In genomic region chr5:39948867-39949468, GRCh38 we compare ENCODE assay signal across 8 cellular contexts.
A peak's percentile ranks its signal among the peaks of the same experiment; 100 is the strongest.
DNase-seq lines count a peak whose midpoint lies in the region; ATAC-seq and TF ChIP-seq lines count a peak whose summit lies in the region.

No MANE protein-coding gene starts in this region.

- H3K4me1 ChIP-seq in CD4-positive, CD25-positive, alpha-beta regulatory T cell (ENCODE audit: control insufficient read depth, insufficient read depth, low read length, poor library complexity, severe bottlenecking): no peaks in the 10 kb centered on the region
- no peaks in the 10 kb centered on the region for H3K4me1 ChIP-seq in testis

- peak; percentile 44 to 80 (median 61) for DNase-seq in CD4-positive, CD25-positive, alpha-beta regulatory T cell
- DNase-seq in NCI-H82 (lab: John Stamatoyannopoulos, UW) (peak; percentile 84), epithelial cell of prostate (ENCODE audit: low read depth, low spot score) (peak; percentile 18), testis (peak; percentile 83)
- peak; percentile 77 for DNase-seq in activated CD8-positive, alpha-beta T cell treated with anti-CD3 and anti-CD28 coated beads, Interleukin-2, amount 10 ng/mL, durations not matched to agents 7 days and 5 days
- peak; percentile 70 for DNase-seq in natural killer cell treated with Interleukin-12 subunit alpha and Interleukin-12 subunit beta and Interleukin-15 and Interleukin-18, amount 100 ng/mL, for 72 hours (ENCODE audit: low spot score)

- intact Hi-C loops in testis (cut with DNase I; ENCODE audit: low total_unique reads): no loop called here

- H3K27me3 ChIP-seq in CD4-positive, CD25-positive, alpha-beta regulatory T cell (ENCODE audit: control insufficient read depth, insufficient read depth, low read length): no peaks in the 10 kb centered on the region
- no peaks in the 10 kb centered on the region for H3K27me3 ChIP-seq in testis

- peaks cover 0 to 2% (median 1%) of the 10 kb centered on the region in 4 donors for H3K4me1 Mint-ChIP-seq in CD4-positive, CD25-positive, alpha-beta regulatory T cell
- peaks cover 2% of the 10 kb centered on the region for H3K4me1 Mint-ChIP-seq in activated CD8-positive, alpha-beta T cell treated with anti-CD3 and anti-CD28 coated beads, Interleukin-2, amount 10 ng/mL, durations not matched to agents 7 days and 5 days (ENCODE audit: low read depth)
- H3K4me1 Mint-ChIP-seq in natural killer cell treated with Interleukin-12 subunit alpha and Interleukin-12 subunit beta and Interleukin-15 and Interleukin-18, amount 100 ng/mL, for 72 hours (ENCODE audit: low read depth in 2 of 2): peaks cover 4 to 14% of the 10 kb centered on the region in 2 donors

- H3K27me3 Mint-ChIP-seq in CD4-positive, CD25-positive, alpha-beta regulatory T cell: peaks cover 6% of the 10 kb centered on the region
- peaks cover 2% of the 10 kb centered on the region for H3K27me3 Mint-ChIP-seq in activated CD8-positive, alpha-beta T cell treated with anti-CD3 and anti-CD28 coated beads, Interleukin-2, amount 10 ng/mL, durations not matched to agents 7 days and 5 days (ENCODE audit: low read depth)
- peaks cover under 1 to 5% of the 10 kb centered on the region in 2 donors for H3K27me3 Mint-ChIP-seq in natural killer cell treated with Interleukin-12 subunit alpha and Interleukin-12 subunit beta and Interleukin-15 and Interleukin-18, amount 100 ng/mL, for 72 hours

- H3K27ac ChIP-seq in CD4-positive, CD25-positive, alpha-beta regulatory T cell (ENCODE audit: insufficient read depth, low read length, poor library complexity, severe bottlenecking): no peak overlapping the region
- H3K27ac ChIP-seq in epithelial cell of prostate (no peak overlapping the region), testis (no peak overlapping the region)

- H3K36me3 Mint-ChIP-seq in CD4-positive, CD25-positive, alpha-beta regulatory T cell: no peaks in the 10 kb centered on the region
- H3K36me3 Mint-ChIP-seq in activated CD8-positive, alpha-beta T cell treated with anti-CD3 and anti-CD28 coated beads, Interleukin-2, amount 10 ng/mL, durations not matched to agents 7 days and 5 days (ENCODE audit: low read depth): no peaks in the 10 kb centered on the region
- H3K36me3 Mint-ChIP-seq in natural killer cell treated with Interleukin-12 subunit alpha and Interleukin-12 subunit beta and Interleukin-15 and Interleukin-18, amount 100 ng/mL, for 72 hours: peaks cover 9% of the 10 kb centered on the region

- H3K27ac Mint-ChIP-seq in CD4-positive, CD25-positive, alpha-beta regulatory T cell: no peak overlapping the region
- no peak overlapping the region for H3K27ac Mint-ChIP-seq in activated CD8-positive, alpha-beta T cell treated with anti-CD3 and anti-CD28 coated beads, Interleukin-2, amount 10 ng/mL, durations not matched to agents 7 days and 5 days
- peak overlapping the region in 1 of 2 donors; percentile 27 for H3K27ac Mint-ChIP-seq in natural killer cell treated with Interleukin-12 subunit alpha and Interleukin-12 subunit beta and Interleukin-15 and Interleukin-18, amount 100 ng/mL, for 72 hours

- H3K4me3 ChIP-seq in CD4-positive, CD25-positive, alpha-beta regulatory T cell (ENCODE audit: low read depth, low read length): no peak overlapping the region
- H3K4me3 ChIP-seq in testis: no peak overlapping the region

- no peak for TF ChIP-seq POLR2A in testis (IDR thresholded peaks at IDR 0.05)

- CTCF ChIA-PET in activated CD8-positive, alpha-beta T cell treated with anti-CD3 and anti-CD28 coated beads, Interleukin-2, amount 10 ng/mL, durations not matched to agents 7 days and 5 days (lab: Charles Lee): interaction anchor here (0.6 to 2.3 kb wide), 29 partner anchors 8 to 828 kb away, joined by 3 to 23 read pairs (median 4); no protein-coding TSS in a partner anchor

- H3K9me3 Mint-ChIP-seq in CD4-positive, CD25-positive, alpha-beta regulatory T cell: no peaks in the 10 kb centered on the region
- no peaks in the 10 kb centered on the region for H3K9me3 Mint-ChIP-seq in activated CD8-positive, alpha-beta T cell treated with anti-CD3 and anti-CD28 coated beads, Interleukin-2, amount 10 ng/mL, durations not matched to agents 7 days and 5 days (ENCODE audit: insufficient read depth)
- no peaks in the 10 kb centered on the region for H3K9me3 Mint-ChIP-seq in natural killer cell treated with Interleukin-12 subunit alpha and Interleukin-12 subunit beta and Interleukin-15 and Interleukin-18, amount 100 ng/mL, for 72 hours

- ATAC-seq in CD4-positive, CD25-positive, alpha-beta regulatory T cell (ENCODE audit: low read depth in 2 of 2): peak; percentile 74 to 75
- peak; percentile 96 for ATAC-seq in GM19372 (IDR thresholded peaks at IDR 0.05; ENCODE audit: low read depth, unreplicated experiment)
- peak; percentile 97 for ATAC-seq in HG03457 (IDR thresholded peaks at IDR 0.05; ENCODE audit: unreplicated experiment)
- peak; percentile 94 for ATAC-seq in activated CD8-positive, alpha-beta T cell treated with anti-CD3 and anti-CD28 coated beads, Interleukin-2, amount 10 ng/mL, durations not matched to agents 7 days and 5 days
- ATAC-seq in natural killer cell treated with Interleukin-12 subunit alpha and Interleukin-12 subunit beta and Interleukin-15 and Interleukin-18, amount 100 ng/mL, for 72 hours: peak; percentile 68 to 74

- POLR2A ChIA-PET in activated CD8-positive, alpha-beta T cell treated with anti-CD3 and anti-CD28 coated beads, Interleukin-2, amount 10 ng/mL, durations not matched to agents 7 days and 5 days (lab: Charles Lee): interaction anchor here (0.6 to 1.4 kb wide), 2 partner anchors 731 to 764 kb away, joined by 4 to 5 read pairs; no protein-coding TSS in a partner anchor

- no peaks in the 10 kb centered on the region for H3K9me3 ChIP-seq in CD4-positive, CD25-positive, alpha-beta regulatory T cell (ENCODE audit: control insufficient read depth in 2 of 2, low read length in 2 of 2)
- no peaks in the 10 kb centered on the region for H3K9me3 ChIP-seq in testis

- WGBS in testis, 2 donors: 45 to 53% methylated on average over 2 of the region's 2 CpGs

- H3K36me3 ChIP-seq in CD4-positive, CD25-positive, alpha-beta regulatory T cell (ENCODE audit: control insufficient read depth, insufficient read depth, low read length): no peaks in the 10 kb centered on the region
- H3K36me3 ChIP-seq in testis (ENCODE audit: low read depth, missing control alignments): no peaks in the 10 kb centered on the region

- no peak overlapping the region for H3K4me3 Mint-ChIP-seq in CD4-positive, CD25-positive, alpha-beta regulatory T cell
- H3K4me3 Mint-ChIP-seq in activated CD8-positive, alpha-beta T cell treated with anti-CD3 and anti-CD28 coated beads, Interleukin-2, amount 10 ng/mL, durations not matched to agents 7 days and 5 days: no peak overlapping the region
- peak overlapping the region; percentile 8 for H3K4me3 Mint-ChIP-seq in natural killer cell treated with Interleukin-12 subunit alpha and Interleukin-12 subunit beta and Interleukin-15 and Interleukin-18, amount 100 ng/mL, for 72 hours

- TF ChIP-seq CTCF in testis (IDR thresholded peaks at IDR 0.05): peak; percentile 47 to 64 (median 48)

Comparison
In these comparisons a context has a peak if more than half of its experiments do, and no peak if none do; other contexts are left out.
1. DNase-seq: peak in every context shown above with its lines; median percentile 84 in NCI-H82; 83 in testis; 77 in activated CD8-positive, alpha-beta T cell treated with anti-CD3 and anti-CD28 coated beads, Interleukin-2, amount 10 ng/mL, durations not matched to agents 7 days and 5 days; 70 in natural killer cell treated with Interleukin-12 subunit alpha and Interleukin-12 subunit beta and Interleukin-15 and Interleukin-18, amount 100 ng/mL, for 72 hours; 61 in CD4-positive, CD25-positive, alpha-beta regulatory T cell; 18 in epithelial cell of prostate.